Comparison of ENCODE assay signal across 14 cellular contexts in the genomic region with DNA sequence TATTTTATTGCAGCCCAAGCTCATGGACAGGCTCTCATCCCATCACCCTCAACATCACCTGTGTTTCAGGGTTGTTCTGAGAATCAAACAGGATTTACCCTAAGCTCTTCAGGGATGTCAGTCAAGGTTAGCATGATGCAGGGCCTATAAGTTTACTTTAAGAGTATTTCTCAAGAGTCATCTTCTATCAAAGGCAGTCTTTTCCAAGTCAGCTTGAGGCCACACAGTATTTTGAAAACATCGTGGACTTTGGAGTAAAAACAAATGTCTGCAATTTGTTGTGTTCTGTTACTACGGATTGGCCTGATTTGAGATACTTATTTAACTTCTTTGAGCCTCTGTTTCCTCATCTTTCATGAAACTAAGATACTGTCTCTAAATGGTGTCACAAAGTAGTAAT.
"Had no signal": no experiment of that assay in that cellular context is flagged by ENCODE, and none has a peak within 500 bp of the region (broad histone marks: within the 10 kb centered on the region; RNA-seq: fewer than 3 reads in every experiment).

No MANE protein-coding gene starts in this region.

- ATAC-seq: WTC11 had no signal

- H3K36me3 Mint-ChIP-seq: mesothelial cell of epicardium; naive B cell; stimulated activated effector memory CD8-positive, alpha-beta T cell treated with anti-CD3 and anti-CD28 coated beads, Interleukin-12 subunit alpha, Interleukin-12 subunit beta, amount 100 ng/mL, for 72 hours; WTC11 had no signal

- H3K9me3 Mint-ChIP-seq: activated T-helper 2 cell treated with anti-CD3 and anti-CD28 coated beads, Interferon-gamma antibody, Interleukin-2, Interleukin-4, amounts not matched to agents 10 μg/mL and 5 μg/mL and 100 μg/mL, durations not matched to agents 14 hours and 24 hours and 36 hours; stimulated activated effector memory CD8-positive, alpha-beta T cell treated with anti-CD3 and anti-CD28 coated beads, Interleukin-12 subunit alpha, Interleukin-12 subunit beta, amount 100 ng/mL, for 72 hours; T-helper 1 cell treated with Interleukin-12 subunit alpha and Interleukin-12 subunit beta and Interleukin-4 antibody, amounts not matched to agents 30 μg/mL and 1 μg/mL, for 36 hours had no signal

- H3K9me3 ChIP-seq: tibial nerve, vagina had no signal

- H3K4me3 ChIP-seq: tibial nerve, vagina had no signal

- H3K27me3 ChIP-seq: tibial nerve, vagina had no signal

- H3K4me1 Mint-ChIP-seq: activated CD4-positive, alpha-beta T cell treated with anti-CD3 and anti-CD28 coated beads, Interleukin-2, amount 10 ng/mL, durations not matched to agents 7 days and 5 days; naive B cell had no signal

- H3K36me3 ChIP-seq: tibial nerve, vagina had no signal

- H3K27ac Mint-ChIP-seq: activated CD4-positive, alpha-beta T cell treated with anti-CD3 and anti-CD28 coated beads, Interleukin-2, amount 10 ng/mL, durations not matched to agents 7 days and 5 days; mesothelial cell of epicardium; naive B cell; stimulated activated effector memory CD8-positive, alpha-beta T cell treated with anti-CD3 and anti-CD28 coated beads, Interleukin-12 subunit alpha, Interleukin-12 subunit beta, amount 100 ng/mL, for 72 hours; T-helper 1 cell treated with Interleukin-12 subunit alpha and Interleukin-12 subunit beta and Interleukin-4 antibody, amounts not matched to agents 30 μg/mL and 1 μg/mL, for 36 hours; WTC11 had no signal

- H3K4me3 Mint-ChIP-seq: activated CD4-positive, alpha-beta T cell treated with anti-CD3 and anti-CD28 coated beads, Interleukin-2, amount 10 ng/mL, durations not matched to agents 7 days and 5 days; mesothelial cell of epicardium; naive B cell; stimulated activated effector memory CD8-positive, alpha-beta T cell treated with anti-CD3 and anti-CD28 coated beads, Interleukin-12 subunit alpha, Interleukin-12 subunit beta, amount 100 ng/mL, for 72 hours; T-helper 1 cell treated with Interleukin-12 subunit alpha and Interleukin-12 subunit beta and Interleukin-4 antibody, amounts not matched to agents 30 μg/mL and 1 μg/mL, for 36 hours; WTC11 had no signal

- H3K27ac ChIP-seq: tibial nerve, vagina had no signal

- DNase-seq: activated CD4-positive, alpha-beta T cell treated with anti-CD3 and anti-CD28 coated beads, Interleukin-2, amount 10 ng/mL, durations not matched to agents 7 days and 5 days; activated CD8-positive, alpha-beta memory T cell treated with anti-CD3 and anti-CD28 coated beads for 24 hours; activated naive CD4-positive, alpha-beta T cell treated with anti-CD3 and anti-CD28 coated beads, Interleukin-2, amount 50 U/mL, for 16 hours; amygdala; naive B cell; retina; small intestine had no signal
